Comparison of ENCODE assay signal across 32 cellular contexts in genomic region chr3:195763843-195764825, GRCh38. TPM values are rescaled to one million over a fixed set of nuclear protein-coding genes. Genes with fewer than 3 reads are reported as not detected.
A peak's percentile ranks its signal among the peaks of the same experiment; 100 is the strongest.
DNase-seq lines count a peak whose midpoint lies in the region; ATAC-seq, FAIRE-seq and TF ChIP-seq lines count a peak whose summit lies in the region.
"Had no signal": no experiment of that assay in that cellular context is flagged by ENCODE, and none has a peak within 500 bp of the region (broad histone marks: within the 10 kb centered on the region; RNA-seq: fewer than 3 reads in every experiment).

No MANE protein-coding gene starts in this region.

- no peak overlapping the region for H3K4me3 ChIP-seq in kidney (ENCODE audit: low read length in 2 of 2)
- no peak overlapping the region for H3K4me3 ChIP-seq in spleen
- H3K4me3 ChIP-seq: gastroesophageal sphincter, GM12878, HAP-1, hepatocyte, smooth muscle cell, testis had no signal

- 79 to 87% (median 84%) methylated on average over 25 to 26 of the region's 26 CpGs for WGBS in spleen, 5 donors

- intact Hi-C loops in kidney (cut with DNase I), result no loop called here
- intact Hi-C loops in spleen (cut with DNase I; ENCODE audit: low total_unique reads), result no loop called here

- no peaks in the 10 kb centered on the region for H3K4me1 Mint-ChIP-seq in activated naive CD4-positive, alpha-beta T cell treated with anti-CD3 and anti-CD28 coated beads, Interleukin-2, amount 50 U/mL, for 24 hours
- H3K4me1 Mint-ChIP-seq: CD8-positive, alpha-beta memory T cell; memory B cell had no signal

- peak overlapping the region; percentile 67 for H3K27ac ChIP-seq in KOPT-K1 (ENCODE audit: low read depth, low read length, poor library complexity, severe bottlenecking)
- no peak overlapping the region for H3K27ac ChIP-seq in kidney (ENCODE audit: low read depth in 2 of 2, low read length in 2 of 2)
- H3K27ac ChIP-seq in spleen, result no peak overlapping the region
- H3K27ac ChIP-seq: gastroesophageal sphincter, hepatocyte, testis, WERI-Rb-1 had no signal

- H3K9me3 Mint-ChIP-seq in activated naive CD4-positive, alpha-beta T cell treated with anti-CD3 and anti-CD28 coated beads, Interleukin-2, amount 50 U/mL, for 24 hours, result no peaks in the 10 kb centered on the region
- no peaks in the 10 kb centered on the region for H3K9me3 Mint-ChIP-seq in activated naive CD4-positive, alpha-beta T cell treated with anti-CD3 and anti-CD28 coated beads, Interleukin-2, amount 50 U/mL, for 72 hours
- H3K9me3 Mint-ChIP-seq: CD8-positive, alpha-beta memory T cell; memory B cell; stimulated activated naive CD8-positive, alpha-beta T cell treated with anti-CD3 and anti-CD28 coated beads, Interleukin-15, Interleukin-2, amounts not matched to agents 100 ng/mL and 50 ng/mL, for 24 hours had no signal

- H3K36me3 Mint-ChIP-seq in activated naive CD4-positive, alpha-beta T cell treated with anti-CD3 and anti-CD28 coated beads, Interleukin-2, amount 50 U/mL, for 24 hours, result no peaks in the 10 kb centered on the region
- H3K36me3 Mint-ChIP-seq in activated naive CD4-positive, alpha-beta T cell treated with anti-CD3 and anti-CD28 coated beads, Interleukin-2, amount 50 U/mL, for 72 hours, result no peaks in the 10 kb centered on the region
- H3K36me3 Mint-ChIP-seq: CD8-positive, alpha-beta memory T cell; memory B cell had no signal

- H3K9me3 ChIP-seq in KOPT-K1 (ENCODE audit: insufficient read depth, low read length, poor library complexity, severe bottlenecking), result no peaks in the 10 kb centered on the region
- H3K9me3 ChIP-seq in kidney (ENCODE audit: control insufficient read depth in 1 of 2, low read length in 2 of 2), result no peaks in the 10 kb centered on the region
- no peaks in the 10 kb centered on the region for H3K9me3 ChIP-seq in spleen
- H3K9me3 ChIP-seq: gastroesophageal sphincter, HAP-1, testis had no signal

- H3K27me3 ChIP-seq in spleen (replicated peaks in 1 of 7), result peaks cover 0 to 57% (median 23%) of the 10 kb centered on the region in 7 donors
- H3K27me3 ChIP-seq: hepatocyte, testis had no signal

- H3K27me3 Mint-ChIP-seq in activated naive CD4-positive, alpha-beta T cell treated with anti-CD3 and anti-CD28 coated beads, Interleukin-2, amount 50 U/mL, for 24 hours, result peaks cover 11% of the 10 kb centered on the region

- no peak overlapping the region for H3K9ac ChIP-seq in kidney (ENCODE audit: low read length in 2 of 2)

- H3K4me1 ChIP-seq in kidney (ENCODE audit: control insufficient read depth in 1 of 2, insufficient read depth in 1 of 2, low read depth in 1 of 2, low read length in 2 of 2) (peaks cover 0 to 2% of the 10 kb centered on the region in 2 donors), spleen (peaks cover 0 to 15% (median 7%) of the 10 kb centered on the region in 6 donors)
- H3K4me1 ChIP-seq: HAP-1 had no signal

- no peak overlapping the region for H3K4me3 Mint-ChIP-seq in activated naive CD4-positive, alpha-beta T cell treated with anti-CD3 and anti-CD28 coated beads, Interleukin-2, amount 50 U/mL, for 24 hours
- H3K4me3 Mint-ChIP-seq: CD8-positive, alpha-beta memory T cell; memory B cell; nephron progenitor cell; stimulated activated naive CD8-positive, alpha-beta T cell treated with anti-CD3 and anti-CD28 coated beads, Interleukin-15, Interleukin-2, amounts not matched to agents 100 ng/mL and 50 ng/mL, for 24 hours had no signal

- TF ChIP-seq CTCF in kidney (IDR thresholded peaks at IDR 0.05; ENCODE audit: borderline replicate concordance, extremely low read depth, insufficient read depth) (no peak), spleen (IDR thresholded peaks at IDR 0.05 in 8 of 11, conservative IDR thresholded peaks at IDR 0.05 in 3 of 11) (no peak)

- no peak for DNase-seq in activated naive CD4-positive, alpha-beta T cell treated with anti-CD3 and anti-CD28 coated beads, Interleukin-2, amount 50 U/mL, for 72 hours (ENCODE audit: low spot score in 2 of 2)
- DNase-seq in kidney (peak; percentile 45), spleen (peak; percentile 58), NK-92 (lab: John Stamatoyannopoulos, UW; ENCODE audit: unreplicated experiment) (no peak)
- no peak for DNase-seq in stimulated activated CD4-positive, alpha-beta T cell treated with anti-CD3 and anti-CD28 coated beads, Interleukin-4, amount 100 ng/mL, for 24 hours
- DNase-seq: activated T-cell treated with anti-CD3 and anti-CD28 coated beads, Interleukin-2, amount 50 U/mL, for 48 hours; amygdala; CD8-positive, alpha-beta memory T cell; DMS 273 treated with DMSO at 0.1 percent for 48 hours; left cardiac atrium; NCI-H446 treated with DMSO at 0.1 percent for 48 hours; NCI-H774; nephron progenitor cell; right cardiac atrium; stimulated activated CD4-positive, alpha-beta T cell treated with anti-CD3 and anti-CD28 coated beads, Interleukin-1b, Interleukin-23, amount 100 ng/mL, for 48 hours; SW 1271; testis had no signal

- TF ChIP-seq POLR2A in spleen (IDR thresholded peaks at IDR 0.05), result no peak

- no peak for ATAC-seq in activated naive CD4-positive, alpha-beta T cell treated with anti-CD3 and anti-CD28 coated beads, Interleukin-2, amount 50 U/mL, for 72 hours
- ATAC-seq in GM19467 (IDR thresholded peaks at IDR 0.05; ENCODE audit: unreplicated experiment), result no peak
- ATAC-seq: gastroesophageal sphincter, GM12878, left cardiac atrium, right cardiac atrium had no signal

- H3K36me3 ChIP-seq in KOPT-K1 (ENCODE audit: insufficient read depth, low read length) (peaks cover 3% of the 10 kb centered on the region; the same call in 1 of the 2 replicates), kidney (ENCODE audit: control insufficient read depth in 1 of 2, insufficient read depth in 2 of 2, low read length in 2 of 2) (no peaks in the 10 kb centered on the region), spleen (no peaks in the 10 kb centered on the region)
- H3K36me3 ChIP-seq: gastroesophageal sphincter, HAP-1, WERI-Rb-1 had no signal

- H3K27ac Mint-ChIP-seq in activated naive CD4-positive, alpha-beta T cell treated with anti-CD3 and anti-CD28 coated beads, Interleukin-2, amount 50 U/mL, for 24 hours, result peak overlapping the region; percentile 74
- H3K27ac Mint-ChIP-seq in activated naive CD4-positive, alpha-beta T cell treated with anti-CD3 and anti-CD28 coated beads, Interleukin-2, amount 50 U/mL, for 72 hours, result no peak overlapping the region
- H3K27ac Mint-ChIP-seq: memory B cell; nephron progenitor cell; stimulated activated naive CD8-positive, alpha-beta T cell treated with anti-CD3 and anti-CD28 coated beads, Interleukin-15, Interleukin-2, amounts not matched to agents 100 ng/mL and 50 ng/mL, for 24 hours had no signal

- no peak for FAIRE-seq in kidney (lab: Jason Lieb, UNC)
- FAIRE-seq: colon, endothelial cell of umbilical vein, GM12878, RCC 7860 had no signal

RNA-seq across cellular contexts. Expression of gene MUC20, which starts 43.4 kb away (rescaled TPM):
- total RNA-seq in activated naive CD4-positive, alpha-beta T cell treated with anti-CD3 and anti-CD28 coated beads, Interleukin-2, amount 50 U/mL, for 72 hours, result 1 to 10 TPM; 2.2 to 3.6 TPM
- 42.6 TPM for total RNA-seq in kidney
- polyA plus RNA-seq in kidney (ENCODE audit: insufficient read depth, low read depth, low replicate concordance), result 53.3 TPM
- total RNA-seq in spleen, result 10 to 100 TPM in 1 of 7 donors, 1 to 10 TPM in 6; 1.8 to 13.6 (median 3.2) TPM
- polyA plus RNA-seq in spleen, result 1 to 10 TPM in 2 of 3 donors, under 1 TPM in 1; 0.38 to 5.4 (median 3.3) TPM
- total RNA-seq: LHCN-M2 had no signal
- polyA plus RNA-seq: CD8-positive, alpha-beta memory T cell; endothelial cell of umbilical vein had no signal

RNA-seq across cellular contexts. Expression of gene MUC4, which starts 47.6 kb away (rescaled TPM):
- total RNA-seq in activated naive CD4-positive, alpha-beta T cell treated with anti-CD3 and anti-CD28 coated beads, Interleukin-2, amount 50 U/mL, for 72 hours, result under 1 TPM; 0.32 to 0.41 TPM
- total RNA-seq in kidney, result 0.19 TPM
- polyA plus RNA-seq in kidney (ENCODE audit: insufficient read depth, low read depth, low replicate concordance), result not detected
- not detected for total RNA-seq in spleen
- polyA plus RNA-seq in spleen, result under 1 TPM in 2 of 3 donors, not detected in 1; 0.02 to 0.03 TPM
- total RNA-seq: endothelial cell of umbilical vein, left cardiac atrium, LHCN-M2, smooth muscle cell had no signal
- polyA plus RNA-seq: CD8-positive, alpha-beta memory T cell; smooth muscle cell had no signal

Comparison
In these comparisons a context has a peak if more than half of its experiments do, and no peak if none do; other contexts are left out.
1. DNase-seq: peak in kidney (single experiment) and spleen (single experiment); none in activated naive CD4-positive, alpha-beta T cell treated with anti-CD3 and anti-CD28 coated beads, Interleukin-2, amount 50 U/mL, for 72 hours (0 of 2), stimulated activated CD4-positive, alpha-beta T cell treated with anti-CD3 and anti-CD28 coated beads, Interleukin-4, amount 100 ng/mL, for 24 hours (single experiment) and NK-92 (single experiment).